Comparison of ENCODE assay signal across 8 cellular contexts in genomic region chr4:40662962-40663604, GRCh38. TPM values are rescaled to one million over a fixed set of nuclear protein-coding genes. Genes with fewer than 3 reads are reported as not detected.
A peak's percentile ranks its signal among the peaks of the same experiment; 100 is the strongest.
DNase-seq lines count a peak whose midpoint lies in the region; ATAC-seq and TF ChIP-seq lines count a peak whose summit lies in the region.

No MANE protein-coding gene starts in this region.

- H3K9me3 Mint-ChIP-seq in endodermal cell (no peaks in the 10 kb centered on the region), osteocyte (ENCODE audit: unreplicated experiment) (no peaks in the 10 kb centered on the region)

- H3K36me3 Mint-ChIP-seq in endodermal cell (ENCODE audit: low read depth) (no peaks in the 10 kb centered on the region), osteocyte (ENCODE audit: unreplicated experiment) (no peaks in the 10 kb centered on the region)

- ATAC-seq in HG03025 (IDR thresholded peaks at IDR 0.05; ENCODE audit: low FRiP score, unreplicated experiment): peak; percentile 68

- H3K4me1 ChIP-seq in endodermal cell (ENCODE audit: control insufficient read depth, insufficient read depth, low read length): peaks cover 3% of the 10 kb centered on the region

- H3K27me3 Mint-ChIP-seq in endodermal cell (ENCODE audit: insufficient read depth) (no peaks in the 10 kb centered on the region), osteocyte (ENCODE audit: unreplicated experiment) (peaks cover 4% of the 10 kb centered on the region)

- no peaks in the 10 kb centered on the region for H3K27me3 ChIP-seq in endodermal cell (ENCODE audit: control insufficient read depth, insufficient read depth, low read length, poor library complexity, severe bottlenecking)

- no peaks in the 10 kb centered on the region for H3K9me3 ChIP-seq in endodermal cell (ENCODE audit: control insufficient read depth, low read length)

- no peaks in the 10 kb centered on the region for H3K36me3 ChIP-seq in endodermal cell (ENCODE audit: control insufficient read depth, insufficient read depth, low read length)

- no peak overlapping the region for H3K27ac ChIP-seq in endodermal cell (ENCODE audit: low read depth, low read length)

- peak overlapping the region; percentile 1 for H3K4me3 Mint-ChIP-seq in endodermal cell
- no peak overlapping the region for H3K4me3 Mint-ChIP-seq in osteocyte (ENCODE audit: unreplicated experiment)

- TF ChIP-seq CTCF in endodermal cell (conservative IDR thresholded peaks at IDR 0.05) (no peak), osteocyte (IDR thresholded peaks at IDR 0.05) (no peak)

- no peak overlapping the region for H3K4me3 ChIP-seq in endodermal cell (ENCODE audit: low read length)

- WGBS in endodermal cell (ENCODE audit: insufficient coverage in 1 of 2, insufficient read length in 1 of 2), 2 experiments: 83 to 85% methylated on average over 7 to 10 of the region's 10 CpGs

- no peak overlapping the region for H3K9ac ChIP-seq in endodermal cell (ENCODE audit: extremely low read depth, low read length, poor library complexity, severe bottlenecking)

- peak overlapping the region; percentile 60 for H3K27ac Mint-ChIP-seq in endodermal cell
- H3K27ac Mint-ChIP-seq in osteocyte (ENCODE audit: unreplicated experiment): no peak overlapping the region

- peaks cover 19% of the 10 kb centered on the region for H3K4me1 Mint-ChIP-seq in endodermal cell
- peaks cover 8% of the 10 kb centered on the region for H3K4me1 Mint-ChIP-seq in osteocyte (ENCODE audit: unreplicated experiment)

- peak; percentile 6 for DNase-seq in stimulated activated CD4-positive, alpha-beta T cell treated with anti-CD3 and anti-CD28 coated beads, Interleukin-12 subunit alpha, Interleukin-12 subunit beta, amount 100 ng/mL, for 4 hours
- no peak for DNase-seq in stimulated activated CD4-positive, alpha-beta T cell treated with anti-CD3 and anti-CD28 coated beads, Interleukin-4, amount 100 ng/mL, for 4 hours
- DNase-seq in NCI-H345 (lab: John Stamatoyannopoulos, UW): peak; percentile 89
- no peak for DNase-seq in endodermal cell
- DNase-seq in stimulated activated CD4-positive, alpha-beta T cell treated with anti-CD3 and anti-CD28 coated beads, Interleukin-4, amount 100 ng/mL, for 1 hour: peak; percentile 13
- no peak for DNase-seq in osteocyte (ENCODE audit: extremely low spot score, unreplicated experiment)
- no peak for DNase-seq in 8988T

RNA-seq across cellular contexts. Expression of gene RBM47, which starts 33.4 kb away (rescaled TPM):
- 10 to 100 TPM; 71.7 to 90.6 TPM for total RNA-seq in endodermal cell
- 9.9 TPM for polyA plus RNA-seq in endodermal cell (2013, experiment 1 of 2)
- 8.1 TPM for polyA plus RNA-seq in endodermal cell (2013, experiment 2 of 2)
- 0.11 TPM in 1 of 2 replicates, not detected in the other for total RNA-seq in osteocyte

Comparison
In these comparisons a context has a peak if more than half of its experiments do, and no peak if none do; other contexts are left out.
1. DNase-seq: peak in stimulated activated CD4-positive, alpha-beta T cell treated with anti-CD3 and anti-CD28 coated beads, Interleukin-12 subunit alpha, Interleukin-12 subunit beta, amount 100 ng/mL, for 4 hours (single experiment), NCI-H345 (single experiment) and stimulated activated CD4-positive, alpha-beta T cell treated with anti-CD3 and anti-CD28 coated beads, Interleukin-4, amount 100 ng/mL, for 1 hour (single experiment); none in stimulated activated CD4-positive, alpha-beta T cell treated with anti-CD3 and anti-CD28 coated beads, Interleukin-4, amount 100 ng/mL, for 4 hours (0 of 2), endodermal cell (single experiment), osteocyte (single experiment) and 8988T (single experiment).
2. RNA of gene RBM47, which starts 33.4 kb away (total RNA-seq): 71.7 to 90.6 TPM in endodermal cell; 0.11 TPM in osteocyte; every median in the first group is over 10 times any median in the second.